Comparison of ENCODE assay signal across 1 cellular context in the genomic region with DNA sequence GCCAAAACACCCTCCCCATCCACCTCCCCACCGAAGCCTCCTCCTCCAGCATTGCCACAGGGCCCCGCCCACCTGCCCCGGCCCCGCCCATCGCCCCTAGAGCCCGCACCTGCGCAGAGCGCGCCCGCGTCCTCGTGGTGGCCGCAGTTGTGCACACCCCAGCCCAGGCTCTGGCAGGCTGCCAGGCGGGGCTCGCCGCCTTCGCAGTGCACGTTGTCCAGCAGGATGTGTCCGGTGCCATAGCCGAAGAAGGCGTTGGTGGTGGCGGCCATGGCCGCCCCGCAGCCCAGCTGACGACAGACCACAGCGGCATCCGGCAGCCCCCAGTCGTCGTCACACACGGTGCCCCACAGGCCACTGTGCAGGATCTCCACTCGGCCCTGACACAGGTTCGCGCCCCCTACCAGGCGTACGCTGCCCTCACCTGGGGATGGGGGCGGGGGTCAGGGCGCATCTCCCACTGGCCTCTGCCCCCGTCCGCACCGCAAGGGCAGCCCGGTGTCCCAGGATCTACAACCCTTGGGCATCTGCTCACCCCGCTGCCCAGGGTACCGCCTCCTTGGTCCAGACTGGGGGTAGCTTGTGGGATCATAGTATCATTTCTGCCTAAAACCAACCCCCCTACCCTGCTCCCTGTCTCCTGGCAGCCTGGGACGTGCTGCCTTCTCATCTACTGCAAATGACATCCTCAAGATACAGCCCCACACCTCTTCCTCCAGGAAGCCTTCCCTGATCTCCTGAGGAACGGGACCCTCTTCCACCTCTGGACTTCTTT.
TF ChIP-seq lines count a peak whose summit lies in the region.

No MANE protein-coding gene starts in this region.

TF ChIP-seq in IMR-90, 13 proteins besides CTCF, POLR2A, EP300 and RAD21:
- no peak for TF ChIP-seq MAZ (IDR thresholded peaks at IDR 0.05; ENCODE audit: borderline replicate concordance, low read depth, low read length)
- no peak for TF ChIP-seq CEBPB (IDR thresholded peaks at IDR 0.05; ENCODE audit: low read depth, low read length)
- TF ChIP-seq FOS (IDR thresholded peaks at IDR 0.05; ENCODE audit: low read depth, low read length), result no peak
- no peak for TF ChIP-seq NFE2L2 (IDR thresholded peaks at IDR 0.05; ENCODE audit: low read depth, low read length)
- TF ChIP-seq, protein P1, sequence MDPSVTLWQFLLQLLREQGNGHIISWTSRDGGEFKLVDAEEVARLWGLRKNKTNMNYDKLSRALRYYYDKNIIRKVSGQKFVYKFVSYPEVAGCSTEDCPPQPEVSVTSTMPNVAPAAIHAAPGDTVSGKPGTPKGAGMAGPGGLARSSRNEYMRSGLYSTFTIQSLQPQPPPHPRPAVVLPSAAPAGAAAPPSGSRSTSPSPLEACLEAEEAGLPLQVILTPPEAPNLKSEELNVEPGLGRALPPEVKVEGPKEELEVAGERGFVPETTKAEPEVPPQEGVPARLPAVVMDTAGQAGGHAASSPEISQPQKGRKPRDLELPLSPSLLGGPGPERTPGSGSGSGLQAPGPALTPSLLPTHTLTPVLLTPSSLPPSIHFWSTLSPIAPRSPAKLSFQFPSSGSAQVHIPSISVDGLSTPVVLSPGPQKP (IDR thresholded peaks at IDR 0.05; ENCODE audit: borderline replicate concordance, low read depth, low read length), result no peak
- TF ChIP-seq MXI1 (IDR thresholded peaks at IDR 0.05; ENCODE audit: borderline replicate concordance, low read depth, low read length), result 0 out of 2 replicates have a peak, but pooled peaks have one; percentile 21
- TF ChIP-seq SMC3 (IDR thresholded peaks at IDR 0.05; ENCODE audit: low read depth, low read length), result no peak
- no peak for TF ChIP-seq RCOR1 (IDR thresholded peaks at IDR 0.05; ENCODE audit: insufficient replicate concordance, low read length)
TF ChIP-seq in IMR-90: peak in this region for 1.
